8 cellular contexts compared by ENCODE assay signal in the genomic region with DNA sequence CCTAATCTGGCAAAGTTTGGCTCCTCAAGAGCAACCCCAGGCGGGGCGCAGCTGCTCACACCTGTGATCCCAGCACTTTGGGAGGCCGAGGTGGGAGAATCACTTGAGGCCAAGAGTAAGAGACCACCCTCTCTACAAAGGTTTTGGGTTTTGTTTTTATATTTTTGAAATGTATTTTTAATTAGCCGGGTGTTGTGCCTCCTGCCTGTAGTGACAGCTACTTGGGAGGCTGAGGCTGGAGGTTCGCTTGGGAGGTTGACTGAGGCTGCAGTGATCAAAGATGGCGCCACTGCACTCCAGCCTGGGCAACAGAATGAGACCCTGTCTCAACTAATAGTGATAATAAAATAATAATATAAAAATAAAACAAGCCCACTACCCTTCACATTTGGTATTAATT. TPM values are rescaled to one million over a fixed set of nuclear protein-coding genes. Genes with fewer than 3 reads are reported as not detected.
DNase-seq lines count a peak whose midpoint lies in the region; ATAC-seq and TF ChIP-seq lines count a peak whose summit lies in the region.

No MANE protein-coding gene starts in this region.

- peak overlapping the region; percentile 62 for H3K9ac ChIP-seq in SU-DHL-6 (ENCODE audit: low read length)

- peak overlapping the region; percentile 81 for H3K4me2 ChIP-seq in SU-DHL-6 (ENCODE audit: low read depth, low read length, poor library complexity, severe bottlenecking)

- no peaks in the 10 kb centered on the region for H3K9me3 ChIP-seq in SU-DHL-6 (ENCODE audit: insufficient read depth, low read length)
- H3K9me3 ChIP-seq in gastrocnemius medialis: no peaks in the 10 kb centered on the region

- ATAC-seq in gastrocnemius medialis: no peak

- H3K4me1 ChIP-seq in gastrocnemius medialis: peaks cover 30 to 35% of the 10 kb centered on the region in 2 donors

- H3K4me3 ChIP-seq in GM12865 (ENCODE audit: low read depth, low read length) (peak overlapping the region; percentile 70), SU-DHL-6 (ENCODE audit: insufficient read depth, low read length, poor library complexity, severe bottlenecking) (peak overlapping the region; percentile 63), fibroblast of the aortic adventitia (ENCODE audit: low read depth, low read length) (peak overlapping the region; percentile 66), gastrocnemius medialis (peak overlapping the region; percentile 63 to 75 (median 68))

- H3K9me2 ChIP-seq in SU-DHL-6 (replicated peaks; ENCODE audit: insufficient read depth, low read length): no peaks in the 10 kb centered on the region

- 0 out of 2 replicates have a peak overlapping the region, but pooled peaks have one; percentile 38 for H3K27ac ChIP-seq in SU-DHL-6 (ENCODE audit: low read depth, low read length)
- peak overlapping the region; percentile 80 to 85 (median 82) for H3K27ac ChIP-seq in gastrocnemius medialis

- TF ChIP-seq POLR2A in gastrocnemius medialis (IDR thresholded peaks at IDR 0.05): no peak

- H3K36me3 ChIP-seq in SU-DHL-6 (ENCODE audit: low read length) (no peaks in the 10 kb centered on the region), gastrocnemius medialis (no peaks in the 10 kb centered on the region)

- DNase-seq in GM12865 (ENCODE audit: low read depth): no peak
- no peak for DNase-seq in fibroblast of the aortic adventitia (ENCODE audit: low read depth)
- no peak for DNase-seq in gastrocnemius medialis
- DNase-seq in NCI-H1436 treated with DMSO at 0.1 percent for 48 hours (lab: John Stamatoyannopoulos, UW): no peak
- DNase-seq in OCI-M2 (lab: John Stamatoyannopoulos, UW; ENCODE audit: unreplicated experiment): no peak
- DNase-seq in T-helper 9 cell: no peak
- no peak for DNase-seq in foreskin melanocyte

- peak overlapping the region; percentile 74 for H2AFZ ChIP-seq in SU-DHL-6 (ENCODE audit: low read depth, low read length, severe bottlenecking)

- H3K79me2 ChIP-seq in SU-DHL-6 (ENCODE audit: insufficient read depth, low read length): peaks cover 39% of the 10 kb centered on the region

- intact Hi-C loops in gastrocnemius medialis (cut with DNase I; ENCODE audit: low total_unique reads): loop anchor here (5.0 kb wide), 2 partner anchors 83 to 128 kb away; a partner anchor contains a TSS

- in situ Hi-C loops in gastrocnemius medialis (cut with MboI; ENCODE audit: low sequenced_read_pairs in 4 of 4): loop anchor here in 1 of 4 donors (25.0 kb wide), 1 partner anchor 123 kb away; a partner anchor contains a TSS

- H3F3A ChIP-seq in SU-DHL-6 (ENCODE audit: insufficient read depth): peaks cover 28% of the 10 kb centered on the region

- no peaks in the 10 kb centered on the region for H3K27me3 ChIP-seq in SU-DHL-6 (ENCODE audit: low read length)
- no peaks in the 10 kb centered on the region for H3K27me3 ChIP-seq in gastrocnemius medialis

- peaks cover 5% of the 10 kb centered on the region; the same call in 1 of the 2 replicates for H4K20me1 ChIP-seq in SU-DHL-6 (ENCODE audit: low read depth, low read length)

- no peak for TF ChIP-seq CTCF in GM12865 (IDR thresholded peaks at IDR 0.05; ENCODE audit: insufficient read depth, low read depth, low read length, missing control alignments)
- TF ChIP-seq CTCF in SU-DHL-6 (IDR thresholded peaks at IDR 0.05; ENCODE audit: insufficient read depth, low read length, poor library complexity, severe bottlenecking): no peak
- no peak for TF ChIP-seq CTCF in fibroblast of the aortic adventitia (IDR thresholded peaks at IDR 0.05; ENCODE audit: insufficient read depth, low read length)
- TF ChIP-seq CTCF in gastrocnemius medialis (IDR thresholded peaks at IDR 0.05 in 4 of 5, conservative IDR thresholded peaks at IDR 0.05 in 1 of 5): no peak

RNA-seq across cellular contexts. Expression of a gene that starts 0.8 kb away (rescaled TPM):
- total RNA-seq in fibroblast of the aortic adventitia (ENCODE audit: low replicate concordance) (55.3 and 141 TPM in 2 replicates), gastrocnemius medialis (10 to 100 TPM; 79.7 to 99.2 (median 85.6) TPM)
